8 cellular contexts compared by ENCODE assay signal in the genomic region with DNA sequence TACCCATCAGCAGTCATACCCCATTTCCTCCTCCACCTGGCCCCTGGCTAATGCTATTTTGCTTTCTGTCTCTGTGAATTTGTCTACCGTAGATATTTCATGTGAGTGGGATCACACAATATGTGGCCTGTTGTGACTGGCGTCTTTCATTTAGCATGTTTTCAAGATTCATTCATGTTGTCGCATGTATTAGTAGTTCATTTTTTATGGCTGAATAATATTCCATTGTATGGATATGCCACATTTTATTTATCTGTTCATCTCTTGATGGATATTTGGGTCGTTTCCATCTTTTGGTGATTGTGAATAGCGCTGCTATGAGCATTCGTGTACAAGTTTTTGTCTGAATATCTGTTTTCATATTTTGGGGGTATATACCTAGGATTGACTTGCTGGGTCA. TPM values are rescaled to one million over a fixed set of nuclear protein-coding genes. Genes with fewer than 3 reads are reported as not detected.
"Had no signal": no experiment of that assay in that cellular context is flagged by ENCODE, and none has a peak within 500 bp of the region (broad histone marks: within the 10 kb centered on the region; RNA-seq: fewer than 3 reads in every experiment).

No MANE protein-coding gene starts in this region.

- H3K9ac ChIP-seq: GM23248 had no signal

- H3K36me3 ChIP-seq: HAP-1 had no signal

- DNase-seq: GM23248, GOT3, H7, IMR-90 had no signal

- FAIRE-seq: HTR-8/SVneo had no signal

- ATAC-seq: HCT116 had no signal

- H3K4me3 ChIP-seq: GM23248, HAP-1 had no signal

- H3K9me3 ChIP-seq: HAP-1 had no signal

- H2AFZ ChIP-seq: GM23248 had no signal

- H3K4me1 ChIP-seq: HAP-1 had no signal

- H3K27ac ChIP-seq: GM23248 had no signal

RNA-seq across cellular contexts. Expression of a gene that starts 33.9 kb away (rescaled TPM):
- total RNA-seq: HT-29, IMR-90 had no signal
- polyA plus RNA-seq: GM23248 had no signal
